Comparison of ENCODE assay signal across 1 cellular context in the genomic region with DNA sequence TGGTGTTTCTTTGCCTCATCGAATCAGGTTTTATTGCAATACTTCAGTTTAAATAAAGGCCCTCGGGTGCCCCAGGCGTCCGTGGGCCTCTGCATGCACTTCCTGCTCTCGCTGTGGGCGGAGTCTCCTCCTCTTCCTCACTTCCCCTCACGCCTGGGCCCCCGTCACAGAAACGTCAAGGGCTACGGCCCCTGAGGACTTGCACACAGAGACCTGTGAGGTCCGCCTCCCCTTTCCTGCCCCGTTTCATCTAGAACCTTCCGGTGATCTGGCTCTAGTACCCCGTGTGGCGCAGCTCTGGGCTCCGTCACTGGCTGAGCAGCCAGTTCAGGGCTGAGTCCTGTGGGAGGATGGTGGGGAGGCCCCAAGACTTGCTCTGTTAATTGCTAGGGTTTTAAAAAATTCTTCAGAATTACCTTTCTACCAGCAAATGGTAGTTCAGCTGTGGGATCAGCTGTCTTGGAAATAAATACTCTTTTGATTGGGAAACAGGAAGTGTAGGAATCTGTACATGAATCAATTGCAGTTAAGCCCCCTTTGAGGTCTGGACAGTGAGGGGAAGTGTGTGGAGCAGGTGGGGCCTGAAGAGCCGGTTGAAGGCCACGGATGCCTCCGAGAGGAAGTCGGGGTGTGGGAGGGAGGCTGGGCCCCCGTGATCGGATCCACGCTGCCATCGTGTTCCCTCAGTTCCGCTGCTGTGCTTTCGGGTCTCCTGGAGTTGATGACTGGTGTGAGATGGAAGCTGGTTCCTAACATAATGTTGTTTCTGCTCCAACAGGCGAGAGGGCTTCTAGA.
TF ChIP-seq lines count a peak whose summit lies in the region.

No MANE protein-coding gene starts in this region.

TF ChIP-seq in GM12878, 131 proteins besides CTCF, POLR2A, EP300 and RAD21 (continued from another document and continues in another):
- TF ChIP-seq, protein P1, sequence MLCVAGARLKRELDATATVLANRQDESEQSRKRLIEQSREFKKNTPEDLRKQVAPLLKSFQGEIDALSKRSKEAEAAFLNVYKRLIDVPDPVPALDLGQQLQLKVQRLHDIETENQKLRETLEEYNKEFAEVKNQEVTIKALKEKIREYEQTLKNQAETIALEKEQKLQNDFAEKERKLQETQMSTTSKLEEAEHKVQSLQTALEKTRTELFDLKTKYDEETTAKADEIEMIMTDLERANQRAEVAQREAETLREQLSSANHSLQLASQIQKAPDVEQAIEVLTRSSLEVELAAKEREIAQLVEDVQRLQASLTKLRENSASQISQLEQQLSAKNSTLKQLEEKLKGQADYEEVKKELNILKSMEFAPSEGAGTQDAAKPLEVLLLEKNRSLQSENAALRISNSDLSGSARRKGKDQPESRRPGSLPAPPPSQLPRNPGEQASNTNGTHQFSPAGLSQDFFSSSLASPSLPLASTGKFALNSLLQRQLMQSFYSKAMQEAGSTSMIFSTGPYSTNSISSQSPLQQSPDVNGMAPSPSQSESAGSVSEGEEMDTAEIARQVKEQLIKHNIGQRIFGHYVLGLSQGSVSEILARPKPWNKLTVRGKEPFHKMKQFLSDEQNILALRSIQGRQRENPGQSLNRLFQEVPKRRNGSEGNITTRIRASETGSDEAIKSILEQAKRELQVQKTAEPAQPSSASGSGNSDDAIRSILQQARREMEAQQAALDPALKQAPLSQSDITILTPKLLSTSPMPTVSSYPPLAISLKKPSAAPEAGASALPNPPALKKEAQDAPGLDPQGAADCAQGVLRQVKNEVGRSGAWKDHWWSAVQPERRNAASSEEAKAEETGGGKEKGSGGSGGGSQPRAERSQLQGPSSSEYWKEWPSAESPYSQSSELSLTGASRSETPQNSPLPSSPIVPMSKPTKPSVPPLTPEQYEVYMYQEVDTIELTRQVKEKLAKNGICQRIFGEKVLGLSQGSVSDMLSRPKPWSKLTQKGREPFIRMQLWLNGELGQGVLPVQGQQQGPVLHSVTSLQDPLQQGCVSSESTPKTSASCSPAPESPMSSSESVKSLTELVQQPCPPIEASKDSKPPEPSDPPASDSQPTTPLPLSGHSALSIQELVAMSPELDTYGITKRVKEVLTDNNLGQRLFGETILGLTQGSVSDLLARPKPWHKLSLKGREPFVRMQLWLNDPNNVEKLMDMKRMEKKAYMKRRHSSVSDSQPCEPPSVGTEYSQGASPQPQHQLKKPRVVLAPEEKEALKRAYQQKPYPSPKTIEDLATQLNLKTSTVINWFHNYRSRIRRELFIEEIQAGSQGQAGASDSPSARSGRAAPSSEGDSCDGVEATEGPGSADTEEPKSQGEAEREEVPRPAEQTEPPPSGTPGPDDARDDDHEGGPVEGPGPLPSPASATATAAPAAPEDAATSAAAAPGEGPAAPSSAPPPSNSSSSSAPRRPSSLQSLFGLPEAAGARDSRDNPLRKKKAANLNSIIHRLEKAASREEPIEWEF (IDR thresholded peaks at IDR 0.05; ENCODE audit: insufficient replicate concordance, low read depth, low read length) = no peak
- no peak for TF ChIP-seq RAD51 (IDR thresholded peaks at IDR 0.05)
- no peak for TF ChIP-seq CBX3 (IDR thresholded peaks at IDR 0.05; ENCODE audit: borderline replicate concordance, low read depth)
- TF ChIP-seq, protein P2, sequence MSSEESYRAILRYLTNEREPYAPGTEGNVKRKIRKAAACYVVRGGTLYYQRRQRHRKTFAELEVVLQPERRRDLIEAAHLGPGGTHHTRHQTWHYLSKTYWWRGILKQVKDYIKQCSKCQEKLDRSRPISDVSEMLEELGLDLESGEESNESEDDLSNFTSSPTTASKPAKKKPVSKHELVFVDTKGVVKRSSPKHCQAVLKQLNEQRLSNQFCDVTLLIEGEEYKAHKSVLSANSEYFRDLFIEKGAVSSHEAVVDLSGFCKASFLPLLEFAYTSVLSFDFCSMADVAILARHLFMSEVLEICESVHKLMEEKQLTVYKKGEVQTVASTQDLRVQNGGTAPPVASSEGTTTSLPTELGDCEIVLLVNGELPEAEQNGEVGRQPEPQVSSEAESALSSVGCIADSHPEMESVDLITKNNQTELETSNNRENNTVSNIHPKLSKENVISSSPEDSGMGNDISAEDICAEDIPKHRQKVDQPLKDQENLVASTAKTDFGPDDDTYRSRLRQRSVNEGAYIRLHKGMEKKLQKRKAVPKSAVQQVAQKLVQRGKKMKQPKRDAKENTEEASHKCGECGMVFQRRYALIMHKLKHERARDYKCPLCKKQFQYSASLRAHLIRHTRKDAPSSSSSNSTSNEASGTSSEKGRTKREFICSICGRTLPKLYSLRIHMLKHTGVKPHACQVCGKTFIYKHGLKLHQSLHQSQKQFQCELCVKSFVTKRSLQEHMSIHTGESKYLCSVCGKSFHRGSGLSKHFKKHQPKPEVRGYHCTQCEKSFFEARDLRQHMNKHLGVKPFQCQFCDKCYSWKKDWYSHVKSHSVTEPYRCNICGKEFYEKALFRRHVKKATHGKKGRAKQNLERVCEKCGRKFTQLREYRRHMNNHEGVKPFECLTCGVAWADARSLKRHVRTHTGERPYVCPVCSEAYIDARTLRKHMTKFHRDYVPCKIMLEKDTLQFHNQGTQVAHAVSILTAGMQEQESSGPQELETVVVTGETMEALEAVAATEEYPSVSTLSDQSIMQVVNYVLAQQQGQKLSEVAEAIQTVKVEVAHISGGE (CRISPR knock-in tag; IDR thresholded peaks at IDR 0.05) = no peak
- no peak for TF ChIP-seq SIX5 (IDR thresholded peaks at IDR 0.05; ENCODE audit: low read depth, low read length, severe bottlenecking)
- peak; percentile 95 for TF ChIP-seq CREB1 (IDR thresholded peaks at IDR 0.05; ENCODE audit: low read depth)
- no peak for TF ChIP-seq ZNF207 (IDR thresholded peaks at IDR 0.05; ENCODE audit: borderline replicate concordance)
- no peak for TF ChIP-seq SUZ12 (IDR thresholded peaks at IDR 0.05; ENCODE audit: unreplicated experiment)
- 0 out of 2 replicates have a peak, but pooled peaks have one; percentile 12 for TF ChIP-seq BCL11A (IDR thresholded peaks at IDR 0.05; ENCODE audit: low read depth, low read length)
- TF ChIP-seq POLR2AphosphoS2 (IDR thresholded peaks at IDR 0.05; ENCODE audit: low read depth, low read length) = no peak
- TF ChIP-seq POLR2AphosphoS5 (IDR thresholded peaks at IDR 0.05; ENCODE audit: low read length) = peak; percentile 72
- no peak for TF ChIP-seq JUND (IDR thresholded peaks at IDR 0.05; ENCODE audit: low read depth, low read length)
- TF ChIP-seq STAT3 (IDR thresholded peaks at IDR 0.05; ENCODE audit: low read depth, low read length) = no peak
- TF ChIP-seq GABPA (IDR thresholded peaks at IDR 0.05; ENCODE audit: low read depth) = peak; percentile 74
- TF ChIP-seq, protein P3, sequence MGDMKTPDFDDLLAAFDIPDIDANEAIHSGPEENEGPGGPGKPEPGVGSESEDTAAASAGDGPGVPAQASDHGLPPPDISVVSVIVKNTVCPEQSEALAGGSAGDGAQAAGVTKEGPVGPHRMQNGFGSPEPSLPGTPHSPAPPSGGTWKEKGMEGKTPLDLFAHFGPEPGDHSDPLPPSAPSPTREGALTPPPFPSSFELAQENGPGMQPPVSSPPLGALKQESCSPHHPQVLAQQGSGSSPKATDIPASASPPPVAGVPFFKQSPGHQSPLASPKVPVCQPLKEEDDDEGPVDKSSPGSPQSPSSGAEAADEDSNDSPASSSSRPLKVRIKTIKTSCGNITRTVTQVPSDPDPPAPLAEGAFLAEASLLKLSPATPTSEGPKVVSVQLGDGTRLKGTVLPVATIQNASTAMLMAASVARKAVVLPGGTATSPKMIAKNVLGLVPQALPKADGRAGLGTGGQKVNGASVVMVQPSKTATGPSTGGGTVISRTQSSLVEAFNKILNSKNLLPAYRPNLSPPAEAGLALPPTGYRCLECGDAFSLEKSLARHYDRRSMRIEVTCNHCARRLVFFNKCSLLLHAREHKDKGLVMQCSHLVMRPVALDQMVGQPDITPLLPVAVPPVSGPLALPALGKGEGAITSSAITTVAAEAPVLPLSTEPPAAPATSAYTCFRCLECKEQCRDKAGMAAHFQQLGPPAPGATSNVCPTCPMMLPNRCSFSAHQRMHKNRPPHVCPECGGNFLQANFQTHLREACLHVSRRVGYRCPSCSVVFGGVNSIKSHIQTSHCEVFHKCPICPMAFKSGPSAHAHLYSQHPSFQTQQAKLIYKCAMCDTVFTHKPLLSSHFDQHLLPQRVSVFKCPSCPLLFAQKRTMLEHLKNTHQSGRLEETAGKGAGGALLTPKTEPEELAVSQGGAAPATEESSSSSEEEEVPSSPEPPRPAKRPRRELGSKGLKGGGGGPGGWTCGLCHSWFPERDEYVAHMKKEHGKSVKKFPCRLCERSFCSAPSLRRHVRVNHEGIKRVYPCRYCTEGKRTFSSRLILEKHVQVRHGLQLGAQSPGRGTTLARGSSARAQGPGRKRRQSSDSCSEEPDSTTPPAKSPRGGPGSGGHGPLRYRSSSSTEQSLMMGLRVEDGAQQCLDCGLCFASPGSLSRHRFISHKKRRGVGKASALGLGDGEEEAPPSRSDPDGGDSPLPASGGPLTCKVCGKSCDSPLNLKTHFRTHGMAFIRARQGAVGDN (IDR thresholded peaks at IDR 0.05) = peak; percentile 97
- TF ChIP-seq JUNB (IDR thresholded peaks at IDR 0.05) = no peak
- no peak for TF ChIP-seq YY1 (IDR thresholded peaks at IDR 0.05; ENCODE audit: low read depth, low read length)
- TF ChIP-seq, protein P4, sequence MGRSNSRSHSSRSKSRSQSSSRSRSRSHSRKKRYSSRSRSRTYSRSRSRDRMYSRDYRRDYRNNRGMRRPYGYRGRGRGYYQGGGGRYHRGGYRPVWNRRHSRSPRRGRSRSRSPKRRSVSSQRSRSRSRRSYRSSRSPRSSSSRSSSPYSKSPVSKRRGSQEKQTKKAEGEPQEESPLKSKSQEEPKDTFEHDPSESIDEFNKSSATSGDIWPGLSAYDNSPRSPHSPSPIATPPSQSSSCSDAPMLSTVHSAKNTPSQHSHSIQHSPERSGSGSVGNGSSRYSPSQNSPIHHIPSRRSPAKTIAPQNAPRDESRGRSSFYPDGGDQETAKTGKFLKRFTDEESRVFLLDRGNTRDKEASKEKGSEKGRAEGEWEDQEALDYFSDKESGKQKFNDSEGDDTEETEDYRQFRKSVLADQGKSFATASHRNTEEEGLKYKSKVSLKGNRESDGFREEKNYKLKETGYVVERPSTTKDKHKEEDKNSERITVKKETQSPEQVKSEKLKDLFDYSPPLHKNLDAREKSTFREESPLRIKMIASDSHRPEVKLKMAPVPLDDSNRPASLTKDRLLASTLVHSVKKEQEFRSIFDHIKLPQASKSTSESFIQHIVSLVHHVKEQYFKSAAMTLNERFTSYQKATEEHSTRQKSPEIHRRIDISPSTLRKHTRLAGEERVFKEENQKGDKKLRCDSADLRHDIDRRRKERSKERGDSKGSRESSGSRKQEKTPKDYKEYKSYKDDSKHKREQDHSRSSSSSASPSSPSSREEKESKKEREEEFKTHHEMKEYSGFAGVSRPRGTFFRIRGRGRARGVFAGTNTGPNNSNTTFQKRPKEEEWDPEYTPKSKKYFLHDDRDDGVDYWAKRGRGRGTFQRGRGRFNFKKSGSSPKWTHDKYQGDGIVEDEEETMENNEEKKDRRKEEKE (IDR thresholded peaks at IDR 0.05) = no peak
- TF ChIP-seq NFYA (IDR thresholded peaks at IDR 0.05; ENCODE audit: borderline replicate concordance, low read depth, low read length) = no peak
- TF ChIP-seq ZNF217 (IDR thresholded peaks at IDR 0.05) = no peak
- no peak for TF ChIP-seq BACH1 (IDR thresholded peaks at IDR 0.05; ENCODE audit: borderline replicate concordance)
- no peak for TF ChIP-seq EGR1 (IDR thresholded peaks at IDR 0.05; ENCODE audit: borderline replicate concordance in 1 of 2, low read depth in 2 of 2, low read length in 2 of 2)
- TF ChIP-seq HDAC2 (IDR thresholded peaks at IDR 0.05) = no peak
- peak; percentile 53 for TF ChIP-seq MEF2B (IDR thresholded peaks at IDR 0.05; ENCODE audit: partially characterized antibody, poor library complexity, severe bottlenecking)
- TF ChIP-seq, protein P5, sequence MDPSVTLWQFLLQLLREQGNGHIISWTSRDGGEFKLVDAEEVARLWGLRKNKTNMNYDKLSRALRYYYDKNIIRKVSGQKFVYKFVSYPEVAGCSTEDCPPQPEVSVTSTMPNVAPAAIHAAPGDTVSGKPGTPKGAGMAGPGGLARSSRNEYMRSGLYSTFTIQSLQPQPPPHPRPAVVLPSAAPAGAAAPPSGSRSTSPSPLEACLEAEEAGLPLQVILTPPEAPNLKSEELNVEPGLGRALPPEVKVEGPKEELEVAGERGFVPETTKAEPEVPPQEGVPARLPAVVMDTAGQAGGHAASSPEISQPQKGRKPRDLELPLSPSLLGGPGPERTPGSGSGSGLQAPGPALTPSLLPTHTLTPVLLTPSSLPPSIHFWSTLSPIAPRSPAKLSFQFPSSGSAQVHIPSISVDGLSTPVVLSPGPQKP (IDR thresholded peaks at IDR 0.05; ENCODE audit: low read depth, low read length) = peak; percentile 74; the same call in 1 of the 2 replicates
- no peak for TF ChIP-seq FOS (IDR thresholded peaks at IDR 0.05; ENCODE audit: borderline replicate concordance, extremely low read depth, insufficient read length)
- TF ChIP-seq, protein P6, sequence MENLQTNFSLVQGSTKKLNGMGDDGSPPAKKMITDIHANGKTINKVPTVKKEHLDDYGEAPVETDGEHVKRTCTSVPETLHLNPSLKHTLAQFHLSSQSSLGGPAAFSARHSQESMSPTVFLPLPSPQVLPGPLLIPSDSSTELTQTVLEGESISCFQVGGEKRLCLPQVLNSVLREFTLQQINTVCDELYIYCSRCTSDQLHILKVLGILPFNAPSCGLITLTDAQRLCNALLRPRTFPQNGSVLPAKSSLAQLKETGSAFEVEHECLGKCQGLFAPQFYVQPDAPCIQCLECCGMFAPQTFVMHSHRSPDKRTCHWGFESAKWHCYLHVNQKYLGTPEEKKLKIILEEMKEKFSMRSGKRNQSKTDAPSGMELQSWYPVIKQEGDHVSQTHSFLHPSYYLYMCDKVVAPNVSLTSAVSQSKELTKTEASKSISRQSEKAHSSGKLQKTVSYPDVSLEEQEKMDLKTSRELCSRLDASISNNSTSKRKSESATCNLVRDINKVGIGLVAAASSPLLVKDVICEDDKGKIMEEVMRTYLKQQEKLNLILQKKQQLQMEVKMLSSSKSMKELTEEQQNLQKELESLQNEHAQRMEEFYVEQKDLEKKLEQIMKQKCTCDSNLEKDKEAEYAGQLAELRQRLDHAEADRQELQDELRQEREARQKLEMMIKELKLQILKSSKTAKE (IDR thresholded peaks at IDR 0.05; ENCODE audit: low read depth, poor library complexity, severe bottlenecking) = no peak
- peak; percentile 36; the same call in 1 of the 2 replicates for TF ChIP-seq HCFC1 (IDR thresholded peaks at IDR 0.05; ENCODE audit: low read length)
- TF ChIP-seq KLF5 (IDR thresholded peaks at IDR 0.05; ENCODE audit: partially characterized antibody) = no peak
- peak; percentile 51; the same call in 1 of the 2 replicates for TF ChIP-seq NFIC (IDR thresholded peaks at IDR 0.05; ENCODE audit: low read depth, low read length)
- TF ChIP-seq MTA3 (IDR thresholded peaks at IDR 0.05; ENCODE audit: borderline replicate concordance, low read length) = no peak
- no peak for TF ChIP-seq KAT2A (conservative IDR thresholded peaks at IDR 0.05; ENCODE audit: control insufficient read depth, low read depth, low read length)
- no peak for TF ChIP-seq SMAD5 (IDR thresholded peaks at IDR 0.05; ENCODE audit: low read depth)
- TF ChIP-seq SMC3 (IDR thresholded peaks at IDR 0.05; ENCODE audit: borderline replicate concordance, low read length) = no peak
- no peak for TF ChIP-seq SMAD1 (IDR thresholded peaks at IDR 0.05; ENCODE audit: low read depth, partially characterized antibody)
- 0 out of 2 replicates have a peak, but pooled peaks have one; percentile 25 for TF ChIP-seq PAX5 (IDR thresholded peaks at IDR 0.05; ENCODE audit: borderline replicate concordance, low read depth, low read length)
- TF ChIP-seq GATAD2B (conservative IDR thresholded peaks at IDR 0.05; ENCODE audit: low read depth) = 0 out of 2 replicates have a peak, but pooled peaks have one; percentile 28
